ENCODE assay signal across 33 cellular contexts in the genomic region with DNA sequence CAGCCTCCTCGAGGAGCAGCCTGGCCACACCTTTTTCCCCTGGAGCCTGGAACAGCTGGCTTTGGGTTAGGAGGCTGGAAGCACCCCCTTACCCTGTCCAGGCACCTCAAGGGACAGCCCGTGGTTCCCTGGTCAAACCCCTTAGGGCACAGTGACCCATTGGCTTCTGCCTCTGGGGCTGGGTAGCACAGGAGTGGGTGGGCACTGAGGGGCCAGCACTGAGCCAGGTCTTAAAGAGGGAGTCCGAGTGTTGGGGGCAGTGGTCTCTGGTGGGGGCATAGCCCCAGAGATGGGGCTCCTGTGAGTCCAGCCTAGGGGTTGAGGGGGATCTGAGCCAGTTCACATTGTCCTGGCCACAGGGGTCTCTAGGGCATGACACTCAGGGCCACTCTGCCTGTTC. TPM values are rescaled to one million over a fixed set of nuclear protein-coding genes. Genes with fewer than 3 reads are reported as not detected.
A peak's percentile ranks its signal among the peaks of the same experiment; 100 is the strongest.
DNase-seq lines count a peak whose midpoint lies in the region; ATAC-seq, FAIRE-seq and TF ChIP-seq lines count a peak whose summit lies in the region.
"Had no signal": no experiment of that assay in that cellular context is flagged by ENCODE, and none has a peak within 500 bp of the region (broad histone marks: within the 10 kb centered on the region; RNA-seq: fewer than 3 reads in every experiment).

No MANE protein-coding gene starts in this region.

- H3K9me3 ChIP-seq in HCT116 (ENCODE audit: control insufficient read depth in 1 of 2, insufficient read depth in 1 of 2, low read depth in 1 of 2, low read length in 2 of 2), result no peaks in the 10 kb centered on the region
- H3K9me3 ChIP-seq in PC-3 (ENCODE audit: low read length), result no peaks in the 10 kb centered on the region
- H3K9me3 ChIP-seq in H1 (ENCODE audit: insufficient read depth in 2 of 2, low read depth in 1 of 2, low read length in 1 of 2), result no peaks in the 10 kb centered on the region
- H3K9me3 ChIP-seq in Peyer's patch, result no peaks in the 10 kb centered on the region
- H3K9me3 ChIP-seq: BE2C, BLaER1, Caco-2 had no signal

- H4K91ac ChIP-seq in H1 (replicated peaks; ENCODE audit: insufficient read length, low read length), result no peak overlapping the region

- no peak for FAIRE-seq in H1 (lab: Jason Lieb, UNC)
- FAIRE-seq: A204.1, GM12878, GM12892, GM19239 had no signal

- H2AFZ ChIP-seq in HCT116 (ENCODE audit: low read depth, low read length, poor library complexity, severe bottlenecking) (no peak overlapping the region), PC-3 (ENCODE audit: low read length) (no peak overlapping the region), H1 (ENCODE audit: low read length) (no peak overlapping the region)

- no peak for TF ChIP-seq CTCF in HCT116 (IDR thresholded peaks at IDR 0.05 in 2 of 3, conservative IDR thresholded peaks at IDR 0.05 in 1 of 3; ENCODE audit: borderline replicate concordance in 1 of 3, insufficient read depth in 1 of 3, low read depth in 2 of 3, low read length in 2 of 3)
- no peak for TF ChIP-seq CTCF in PC-3 (conservative IDR thresholded peaks at IDR 0.05; ENCODE audit: low read depth, low read length)
- no peak for TF ChIP-seq CTCF in H1 (IDR thresholded peaks at IDR 0.05; ENCODE audit: control extremely low read depth in 1 of 3, insufficient read depth in 1 of 3, low read depth in 1 of 3, low read length in 3 of 3)
- no peak for TF ChIP-seq CTCF in Peyer's patch (IDR thresholded peaks at IDR 0.05)

- no peak overlapping the region for H3K4ac ChIP-seq in H1 (replicated peaks; ENCODE audit: insufficient read length, low read depth, low read length)

- POLR2A ChIA-PET in HCT116 (lab: Charles Lee) (interaction anchor here (0.8 kb wide), 1 partner anchor 78 kb away, joined by 4 read pairs; a partner anchor contains a TSS), PC-3 (lab: Charles Lee; ENCODE audit: unreplicated experiment) (no interaction called here), H1 (lab: Charles Lee; ENCODE audit: partially characterized antibody) (interaction anchor here (0.7 to 1.2 kb wide), 2 partner anchors 37 to 61 kb away, joined by 3 read pairs; a partner anchor contains a TSS)

- H3K79me1 ChIP-seq in H1 (ENCODE audit: low read depth, low read length), result no peaks in the 10 kb centered on the region; the same call in 1 of the 2 replicates

- H4K5ac ChIP-seq in H1 (ENCODE audit: insufficient read length, low read depth, low read length), result no peak overlapping the region

- CTCF ChIA-PET in HCT116 (lab: Charles Lee), result interaction anchor here (1.5 to 4.1 kb wide), 2 partner anchors 10 to 11 kb away, joined by 8 to 24 read pairs; no protein-coding TSS in a partner anchor
- CTCF ChIA-PET in PC-3 (lab: Charles Lee), result no interaction called here
- CTCF ChIA-PET in H1 (lab: Charles Lee; ENCODE audit: partially characterized antibody), result interaction anchor here (0.9 to 49.9 kb wide), 4 partner anchors 0 to 85 kb away, joined by 3 to 1072 read pairs (median 538); a partner anchor contains a TSS

- no peak overlapping the region for H3K14ac ChIP-seq in H1 (ENCODE audit: insufficient read length)

- H3K4me3 ChIP-seq in HCT116 (replicated peaks in 1 of 2; ENCODE audit: low read depth in 1 of 2, low read length in 2 of 2), result no peak overlapping the region
- H3K4me3 ChIP-seq in PC-3 (ENCODE audit: low read length), result no peak overlapping the region
- H3K4me3 ChIP-seq in H1 (ENCODE audit: extremely low read depth in 1 of 4, insufficient read depth in 2 of 4, low read depth in 3 of 4, low read length in 4 of 4), result no peak overlapping the region
- no peak overlapping the region for H3K4me3 ChIP-seq in Peyer's patch
- H3K4me3 ChIP-seq: BLaER1, GM12878 had no signal

- 0 out of 2 replicates have a peak overlapping the region, but pooled peaks have one; percentile 68 for H2BK12ac ChIP-seq in H1 (ENCODE audit: low read depth, low read length)

- H2BK15ac ChIP-seq in H1 (ENCODE audit: low read length), result no peak overlapping the region

- no peak overlapping the region for H3K56ac ChIP-seq in H1 (replicated peaks; ENCODE audit: insufficient read length, low read depth, low read length)

- H3K9me2 ChIP-seq in HCT116 (ENCODE audit: insufficient read depth), result no peaks in the 10 kb centered on the region
- H3K9me2 ChIP-seq in PC-3 (replicated peaks; ENCODE audit: low read length), result no peaks in the 10 kb centered on the region

- no peak for TF ChIP-seq EP300 in H1 (IDR thresholded peaks at IDR 0.05; ENCODE audit: borderline replicate concordance in 1 of 2, low read depth in 2 of 2, low read length in 2 of 2)

- H3K4me2 ChIP-seq in HCT116 (ENCODE audit: low read length), result no peak overlapping the region
- H3K4me2 ChIP-seq in PC-3 (ENCODE audit: low read length), result no peak overlapping the region
- no peak overlapping the region for H3K4me2 ChIP-seq in H1 (ENCODE audit: insufficient read depth in 1 of 2, low read depth in 2 of 2, low read length in 2 of 2)
- H3K4me2 ChIP-seq: BLaER1 had no signal

- H3K4me1 ChIP-seq in HCT116 (ENCODE audit: control insufficient read depth in 1 of 2, insufficient read depth in 2 of 2, low read length in 2 of 2), result peaks cover 2 to 16% of the 10 kb centered on the region in 2 experiments; a peak in 3 of 4 replicates
- peaks cover 5% of the 10 kb centered on the region; the same call in 1 of the 2 replicates for H3K4me1 ChIP-seq in PC-3 (ENCODE audit: insufficient read depth, low read length)
- peaks cover 0 to 5% (median 2%) of the 10 kb centered on the region in 4 experiments; a peak in 2 of 7 replicates for H3K4me1 ChIP-seq in H1 (replicated peaks in 1 of 4; ENCODE audit: control insufficient read depth in 3 of 4, insufficient read depth in 4 of 4, low read length in 3 of 4)
- peaks cover 0 to 30% (median 0%) of the 10 kb centered on the region in 4 donors for H3K4me1 ChIP-seq in Peyer's patch
- H3K4me1 ChIP-seq: BE2C had no signal

- no peak overlapping the region for H3K23ac ChIP-seq in H1 (ENCODE audit: insufficient read length)

- H4K20me1 ChIP-seq in HCT116 (ENCODE audit: insufficient read depth), result no peaks in the 10 kb centered on the region
- H4K20me1 ChIP-seq in PC-3 (ENCODE audit: low read length), result no peaks in the 10 kb centered on the region
- peaks cover 0 to 2% of the 10 kb centered on the region in 2 experiments for H4K20me1 ChIP-seq in H1 (replicated peaks in 1 of 2; ENCODE audit: control insufficient read depth in 1 of 2, insufficient read depth in 2 of 2, low read length in 2 of 2)
- H4K20me1 ChIP-seq: BLaER1 had no signal

- H3K27me3 ChIP-seq in HCT116 (ENCODE audit: insufficient read depth, low read length) (no peaks in the 10 kb centered on the region), PC-3 (ENCODE audit: low read length) (no peaks in the 10 kb centered on the region), H1 (replicated peaks in 1 of 4; ENCODE audit: control insufficient read depth in 3 of 4, extremely low read depth in 1 of 4, insufficient read depth in 3 of 4, low read length in 3 of 4) (peaks cover 0 to 6% (median 0%) of the 10 kb centered on the region in 4 experiments; a peak in 1 of 7 replicates), Peyer's patch (no peaks in the 10 kb centered on the region)
- H3K27me3 ChIP-seq: BLaER1 had no signal

- H3K9ac ChIP-seq in HCT116 (ENCODE audit: low read length) (no peak overlapping the region), PC-3 (ENCODE audit: low read length) (no peak overlapping the region), H1 (replicated peaks in 1 of 4; ENCODE audit: extremely low read depth in 1 of 4, low read depth in 3 of 4, low read length in 3 of 4) (no peak overlapping the region)
- H3K9ac ChIP-seq: BLaER1 had no signal

- DNase-seq in HCT116 (ENCODE audit: low read depth, low spot score), result no peak
- no peak for DNase-seq in PC-3
- no peak for DNase-seq in H1 (ENCODE audit: low read depth in 1 of 2, low spot score in 2 of 2)
- no peak for DNase-seq in MV-4-11 (lab: John Stamatoyannopoulos, UW)
- no peak for DNase-seq in NCI-H2107 treated with DMSO at 0.1 percent for 48 hours (lab: John Stamatoyannopoulos, UW; ENCODE audit: unreplicated experiment)
- no peak for DNase-seq in Peyer's patch
- no peak for DNase-seq in activated T-cell treated with anti-CD3 and anti-CD28 coated beads, Interleukin-2, amount 50 U/mL, for 48 hours
- DNase-seq: 8988T; ACHN; BE2C; C1 segment of cervical spinal cord; Caco-2; Calu3; CD4-positive, alpha-beta memory T cell; CD4-positive, CD25-positive, alpha-beta regulatory T cell; CD8-positive, alpha-beta memory T cell; DMS 273 treated with DMSO at 0.1 percent for 48 hours; DMS153; DMS53; DMS79; DND-41; EL; GDM1 had no signal

- no peak overlapping the region for H2BK20ac ChIP-seq in H1 (ENCODE audit: low read length)

- H4K8ac ChIP-seq in H1 (ENCODE audit: extremely low read depth, insufficient read depth, low read length), result no peak overlapping the region

- 97% methylated on average over 3 of the region's 3 CpGs; no CpG with 5 or more reads in 1 of the 2 experiments for WGBS in H1 (ENCODE audit: extremely low coverage in 1 of 2, insufficient coverage in 1 of 2, insufficient read length in 1 of 2, insufficient replicate concordance in 2 of 2, low coverage in 1 of 2, low lambda C conversion rate in 2 of 2, missing lambda C conversion rate in 1 of 2), 2 experiments

- intact Hi-C loops in HCT116 (cut with micrococcal nuclease), result no loop called here
- intact Hi-C loops in PC-3 (cut with micrococcal nuclease), result no loop called here

- H3K27ac ChIP-seq in HCT116 (ENCODE audit: low read depth, low read length), result no peak overlapping the region
- no peak overlapping the region for H3K27ac ChIP-seq in PC-3 (ENCODE audit: low read length)
- no peak overlapping the region for H3K27ac ChIP-seq in H1 (ENCODE audit: low read depth, low read length)
- no peak overlapping the region for H3K27ac ChIP-seq in Peyer's patch
- H3K27ac ChIP-seq: BLaER1 had no signal

- RAD21 ChIA-PET in HCT116 (lab: Charles Lee; ENCODE audit: low non-redundant PET in 1 of 2, low total read pairs in 2 of 2, uncharacterized antibody in 2 of 2, unreplicated experiment in 2 of 2), result no interaction called here

- TF ChIP-seq POLR2A in HCT116 (IDR thresholded peaks at IDR 0.05; ENCODE audit: borderline replicate concordance, extremely low read depth, insufficient read depth, insufficient read length), result no peak
- no peak for TF ChIP-seq POLR2A in H1 (IDR thresholded peaks at IDR 0.05; ENCODE audit: control extremely low read depth in 1 of 2, low read depth in 2 of 2, low read length in 2 of 2)
- TF ChIP-seq POLR2A in Peyer's patch (IDR thresholded peaks at IDR 0.05), result no peak

- no peak overlapping the region; the same call in 1 of the 2 replicates for H2BK5ac ChIP-seq in H1 (ENCODE audit: low read depth, low read length)

- no peaks in the 10 kb centered on the region for H3K23me2 ChIP-seq in H1 (ENCODE audit: low read depth, low read length)

- ATAC-seq in HCT116, result no peak
- ATAC-seq in PC-3, result no peak
- ATAC-seq: GM12878 had no signal

- H3F3A ChIP-seq in PC-3 (ENCODE audit: low read length, unreplicated experiment), result no peaks in the 10 kb centered on the region

- no peak overlapping the region for H3K18ac ChIP-seq in H1 (ENCODE audit: extremely low read depth, low read length)

- H3K36me3 ChIP-seq in HCT116 (ENCODE audit: control insufficient read depth in 1 of 2, insufficient read depth in 2 of 2, low read length in 2 of 2) (no peaks in the 10 kb centered on the region), PC-3 (ENCODE audit: low read depth, low read length) (no peaks in the 10 kb centered on the region), H1 (ENCODE audit: control insufficient read depth in 2 of 4, insufficient read depth in 4 of 4, low read length in 3 of 4) (no peaks in the 10 kb centered on the region), Peyer's patch (no peaks in the 10 kb centered on the region)
- H3K36me3 ChIP-seq: BE2C, BLaER1 had no signal

- no peak overlapping the region for H2BK120ac ChIP-seq in H1 (replicated peaks; ENCODE audit: low read depth, low read length)

- no peaks in the 10 kb centered on the region for H3K79me2 ChIP-seq in HCT116 (ENCODE audit: insufficient read depth, low read length)
- no peaks in the 10 kb centered on the region for H3K79me2 ChIP-seq in PC-3 (ENCODE audit: low read length)
- H3K79me2 ChIP-seq in H1 (ENCODE audit: control insufficient read depth in 1 of 2, insufficient read depth in 2 of 2, low read length in 2 of 2), result no peaks in the 10 kb centered on the region

- 0 out of 2 replicates have a peak overlapping the region, but pooled peaks have one; percentile 82 for H2AK5ac ChIP-seq in H1 (ENCODE audit: low read depth, low read length)

- BruUV-seq in HCT116 (replicated peaks; lab: Mats Ljungman, UMichigan), result TSS peak; percentile 54
- TSS peak; percentile 38 for BruUV-seq in PC-3 (replicated peaks; lab: Mats Ljungman, UMichigan)

- TF ChIP-seq RAD21 in HCT116 (IDR thresholded peaks at IDR 0.05; ENCODE audit: low read depth) (no peak), H1 (IDR thresholded peaks at IDR 0.05 in 1 of 2, conservative IDR thresholded peaks at IDR 0.05 in 1 of 2; ENCODE audit: low read depth in 2 of 2, low read length in 2 of 2) (no peak)

RNA-seq across cellular contexts. Expression of a gene that starts 15.4 kb away (rescaled TPM):
- not detected for total RNA-seq in HCT116 (2021; ENCODE audit: unreplicated experiment)
- not detected in 2 replicates for polyA plus RNA-seq in HCT116 (2012)
- total RNA-seq in PC-3 (2014; rRNA removed), result not detected in 2 replicates
- total RNA-seq in H1 (2021; fragmentation: NEBNext Ultra II Directional; extraction: Animal tissue kit (Norgen Biotek cat#: 25700)), result not detected in 2 replicates
- polyA plus RNA-seq in H1 (2011; rRNA removed), result 0.05 and 0.09 TPM in 2 replicates
- 0.04 TPM for polyA plus RNA-seq in H1 (2011; cell fraction: cytosol; rRNA removed)
- not detected for polyA plus RNA-seq in H1 (2011; cell fraction: nucleus; rRNA removed)
- polyA plus RNA-seq in H1 (2012, experiment 1 of 2), result not detected in 4 replicates
- not detected for polyA plus RNA-seq in H1 (2012, experiment 2 of 2)
- polyA plus RNA-seq in H1 (2013, experiment 1 of 2), result 0.02 TPM
- not detected for polyA plus RNA-seq in H1 (2013, experiment 2 of 2)
- not detected in 2 replicates for polyA minus RNA-seq in H1 (2011; rRNA and poly(A)+ RNA removed)
- polyA minus RNA-seq in H1 (2011; cell fraction: cytosol; rRNA and poly(A)+ RNA removed), result not detected
- not detected for polyA minus RNA-seq in H1 (2011; cell fraction: nucleus; rRNA and poly(A)+ RNA removed)
- 1 to 10 TPM in 3 of 4 donors, not detected in 1; 5.2 to 9.3 (median 8.5) TPM for total RNA-seq in Peyer's patch
- total RNA-seq: A673; Caco-2; Calu3; CD4-positive, alpha-beta memory T cell; CD4-positive, CD25-positive, alpha-beta regulatory T cell; CD8-positive, alpha-beta memory T cell; Daoy; G401; GM12878 had no signal
- polyA plus RNA-seq: AG04450; CD14-positive monocyte; CD4-positive, alpha-beta memory T cell; CD4-positive, CD25-positive, alpha-beta regulatory T cell; CD8-positive, alpha-beta memory T cell had no signal

RNA-seq across cellular contexts. Expression of a gene that starts 21.5 kb away (rescaled TPM):
- total RNA-seq in HCT116 (2021; ENCODE audit: unreplicated experiment) (43.8 TPM), PC-3 (2014; rRNA removed) (40.6 and 51.0 TPM in 2 replicates), Peyer's patch (100 to 1,000 TPM in 3 of 4 donors, 10 to 100 TPM in 1; 80.0 to 148 (median 124) TPM)
- polyA plus RNA-seq in HCT116 (2012), result 37.7 and 58.1 TPM in 2 replicates
- 13.8 and 15.1 TPM in 2 replicates for total RNA-seq in H1 (2021; fragmentation: NEBNext Ultra II Directional; extraction: Animal tissue kit (Norgen Biotek cat#: 25700))
- 25.9 and 36.3 TPM in 2 replicates for polyA plus RNA-seq in H1 (2011; rRNA removed)
- polyA plus RNA-seq in H1 (2011; cell fraction: cytosol; rRNA removed), result 10.1 TPM
- polyA plus RNA-seq in H1 (2011; cell fraction: nucleus; rRNA removed), result 51.4 TPM
- polyA plus RNA-seq in H1 (2012, experiment 1 of 2), result 8.8 to 16.5 TPM (median 15.2 TPM) in 4 replicates
- polyA plus RNA-seq in H1 (2012, experiment 2 of 2), result 12.7 TPM
- polyA plus RNA-seq in H1 (2013, experiment 1 of 2), result 10.6 TPM
- 10.6 TPM for polyA plus RNA-seq in H1 (2013, experiment 2 of 2)
- 17.9 and 18.9 TPM in 2 replicates for polyA minus RNA-seq in H1 (2011; rRNA and poly(A)+ RNA removed)
- 8.1 TPM for polyA minus RNA-seq in H1 (2011; cell fraction: cytosol; rRNA and poly(A)+ RNA removed)
- 17.8 TPM for polyA minus RNA-seq in H1 (2011; cell fraction: nucleus; rRNA and poly(A)+ RNA removed)
- polyA plus RNA-seq: CD14-positive monocyte had no signal

RNA-seq across cellular contexts. Expression of a gene that starts 27.0 kb away (rescaled TPM):
- not detected for total RNA-seq in HCT116 (2021; ENCODE audit: unreplicated experiment)
- polyA plus RNA-seq in HCT116 (2012), result 0.04 and 0.07 TPM in 2 replicates
- total RNA-seq in PC-3 (2014; rRNA removed), result not detected in 2 replicates
- not detected in 2 replicates for total RNA-seq in H1 (2021; fragmentation: NEBNext Ultra II Directional; extraction: Animal tissue kit (Norgen Biotek cat#: 25700))
- polyA plus RNA-seq in H1 (2011; rRNA removed), result 0.23 and 0.27 TPM in 2 replicates
- 0.23 TPM for polyA plus RNA-seq in H1 (2011; cell fraction: cytosol; rRNA removed)
- 0.37 TPM for polyA plus RNA-seq in H1 (2011; cell fraction: nucleus; rRNA removed)
- 0.11 to 0.18 TPM (median 0.16 TPM) in 3 of 4 replicates, not detected in the other for polyA plus RNA-seq in H1 (2012, experiment 1 of 2)
- polyA plus RNA-seq in H1 (2012, experiment 2 of 2), result not detected
- not detected for polyA plus RNA-seq in H1 (2013, experiment 1 of 2)
- polyA plus RNA-seq in H1 (2013, experiment 2 of 2), result 0.06 TPM
- polyA minus RNA-seq in H1 (2011; rRNA and poly(A)+ RNA removed), result not detected in 2 replicates
- not detected for polyA minus RNA-seq in H1 (2011; cell fraction: cytosol; rRNA and poly(A)+ RNA removed)
- polyA minus RNA-seq in H1 (2011; cell fraction: nucleus; rRNA and poly(A)+ RNA removed), result not detected
- total RNA-seq in Peyer's patch, result 10 to 100 TPM in 1 of 4 donors, 1 to 10 TPM in 2, not detected in 1; 4.6 to 11.9 (median 8.8) TPM
- total RNA-seq: A673; Caco-2; Calu3; CD4-positive, alpha-beta memory T cell; CD4-positive, CD25-positive, alpha-beta regulatory T cell; CD8-positive, alpha-beta memory T cell; Daoy; G401; GM12878 had no signal
- polyA plus RNA-seq: AG04450; CD14-positive monocyte; CD4-positive, alpha-beta memory T cell; CD4-positive, CD25-positive, alpha-beta regulatory T cell; CD8-positive, alpha-beta memory T cell; GM12878 had no signal

RNA-seq across cellular contexts. Expression of a gene that starts 28.0 kb away (rescaled TPM):
- 3.1 TPM for total RNA-seq in HCT116 (2021; ENCODE audit: unreplicated experiment)
- 2.2 and 2.4 TPM in 2 replicates for polyA plus RNA-seq in HCT116 (2012)
- total RNA-seq in PC-3 (2014; rRNA removed), result 0.04 TPM in 1 of 2 replicates, not detected in the other
- total RNA-seq in H1 (2021; fragmentation: NEBNext Ultra II Directional; extraction: Animal tissue kit (Norgen Biotek cat#: 25700)), result 1.6 and 1.7 TPM in 2 replicates
- 4.3 and 5.0 TPM in 2 replicates for polyA plus RNA-seq in H1 (2011; rRNA removed)
- polyA plus RNA-seq in H1 (2011; cell fraction: cytosol; rRNA removed), result 3.5 TPM
- polyA plus RNA-seq in H1 (2011; cell fraction: nucleus; rRNA removed), result 3.5 TPM
- polyA plus RNA-seq in H1 (2012, experiment 1 of 2), result 1.3 to 2.8 TPM (median 2.0 TPM) in 4 replicates
- 1.9 TPM for polyA plus RNA-seq in H1 (2012, experiment 2 of 2)
- 0.61 TPM for polyA plus RNA-seq in H1 (2013, experiment 1 of 2)
- 0.70 TPM for polyA plus RNA-seq in H1 (2013, experiment 2 of 2)
- polyA minus RNA-seq in H1 (2011; rRNA and poly(A)+ RNA removed), result 5.1 and 8.8 TPM in 2 replicates
- polyA minus RNA-seq in H1 (2011; cell fraction: cytosol; rRNA and poly(A)+ RNA removed), result 3.7 TPM
- polyA minus RNA-seq in H1 (2011; cell fraction: nucleus; rRNA and poly(A)+ RNA removed), result 4.2 TPM
- 1 to 10 TPM in 3 of 4 donors, not detected in 1; 1.6 to 3.7 (median 2.3) TPM for total RNA-seq in Peyer's patch
- total RNA-seq: A673; Calu3; CD4-positive, alpha-beta memory T cell; CD4-positive, CD25-positive, alpha-beta regulatory T cell; CD8-positive, alpha-beta memory T cell; Daoy had no signal
- polyA plus RNA-seq: AG04450; CD14-positive monocyte; CD4-positive, alpha-beta memory T cell; CD4-positive, CD25-positive, alpha-beta regulatory T cell; CD8-positive, alpha-beta memory T cell had no signal

RNA-seq across cellular contexts. Expression of a gene that starts 36.4 kb away (rescaled TPM):
- 26.5 TPM for total RNA-seq in HCT116 (2021; ENCODE audit: unreplicated experiment)
- 16.9 and 17.4 TPM in 2 replicates for polyA plus RNA-seq in HCT116 (2012)
- total RNA-seq in PC-3 (2014; rRNA removed), result 35.8 and 50.9 TPM in 2 replicates
- 38.1 and 40.5 TPM in 2 replicates for total RNA-seq in H1 (2021; fragmentation: NEBNext Ultra II Directional; extraction: Animal tissue kit (Norgen Biotek cat#: 25700))
- polyA plus RNA-seq in H1 (2011; rRNA removed), result 20.4 and 26.8 TPM in 2 replicates
- 18.7 TPM for polyA plus RNA-seq in H1 (2011; cell fraction: cytosol; rRNA removed)
- polyA plus RNA-seq in H1 (2011; cell fraction: nucleus; rRNA removed), result 23.7 TPM
- polyA plus RNA-seq in H1 (2012, experiment 1 of 2), result 20.6 to 28.4 TPM (median 25.9 TPM) in 4 replicates
- 25.8 TPM for polyA plus RNA-seq in H1 (2012, experiment 2 of 2)
- polyA plus RNA-seq in H1 (2013, experiment 1 of 2), result 20.0 TPM
- polyA plus RNA-seq in H1 (2013, experiment 2 of 2), result 19.3 TPM
- 8.6 and 12.3 TPM in 2 replicates for polyA minus RNA-seq in H1 (2011; rRNA and poly(A)+ RNA removed)
- 16.4 TPM for polyA minus RNA-seq in H1 (2011; cell fraction: cytosol; rRNA and poly(A)+ RNA removed)
- 10.2 TPM for polyA minus RNA-seq in H1 (2011; cell fraction: nucleus; rRNA and poly(A)+ RNA removed)
- 10 to 100 TPM in 3 of 4 donors, 1 to 10 TPM in 1; 7.4 to 80.7 (median 53.9) TPM for total RNA-seq in Peyer's patch
- total RNA-seq: CD4-positive, CD25-positive, alpha-beta regulatory T cell had no signal
- polyA plus RNA-seq: CD14-positive monocyte; CD4-positive, alpha-beta memory T cell had no signal
